ENCODE assay signal across 19 cellular contexts in genomic region chr14:49427117-49427516, GRCh38.
A peak's percentile ranks its signal among the peaks of the same experiment; 100 is the strongest.
DNase-seq lines count a peak whose midpoint lies in the region; ATAC-seq and TF ChIP-seq lines count a peak whose summit lies in the region.
"Had no signal": no experiment of that assay in that cellular context is flagged by ENCODE, and none has a peak within 500 bp of the region (broad histone marks: within the 10 kb centered on the region; RNA-seq: fewer than 3 reads in every experiment).

No MANE protein-coding gene starts in this region.

- H3K4me2 ChIP-seq in Karpas-422 (ENCODE audit: low read depth, low read length, poor library complexity, severe bottlenecking), result peak overlapping the region; percentile 5
- H3K4me2 ChIP-seq: BLaER1 treated with 17β-estradiol and CSF1 and Interleukin-3, amounts not matched to agents 10 nM and 100 nM; KMS-11 had no signal

- no peaks in the 10 kb centered on the region for H3K79me2 ChIP-seq in Karpas-422 (ENCODE audit: low read length)

- H4K20me1 ChIP-seq in Karpas-422 (ENCODE audit: insufficient read depth, low read depth, low read length), result no peaks in the 10 kb centered on the region
- H4K20me1 ChIP-seq: BLaER1 treated with 17β-estradiol and CSF1 and Interleukin-3, amounts not matched to agents 10 nM and 100 nM had no signal

- peak; percentile 71 for DNase-seq in Karpas-422
- peak; percentile 17 for DNase-seq in NCI-H69 (lab: John Stamatoyannopoulos, UW)
- peak; percentile 45 for DNase-seq in fibroblast of gingiva (ENCODE audit: low read depth)
- no peak for DNase-seq in omental fat pad (ENCODE audit: low spot score)
- DNase-seq in foreskin melanocyte, result no peak
- no peak for DNase-seq in NCI-H2081 treated with DMSO at 0.1 percent for 48 hours (lab: John Stamatoyannopoulos, UW)
- no peak for DNase-seq in effector CD4-positive, alpha-beta T cell
- DNase-seq: CD8-positive, alpha-beta memory T cell; H9; NCI-H1048; NCI-H1436; NCI-H1930; NCI-H345; NCI-H748 treated with DMSO at 0.1 percent for 48 hours; PC-3; SJCRH30 had no signal

- peak; percentile 82 for ATAC-seq in omental fat pad (ENCODE audit: low FRiP score)
- ATAC-seq: PC-3 had no signal

- no peaks in the 10 kb centered on the region for H3K9me3 ChIP-seq in Karpas-422 (ENCODE audit: low read length)
- H3K9me3 ChIP-seq: SJCRH30 had no signal

- TF ChIP-seq CTCF in omental fat pad (IDR thresholded peaks at IDR 0.05), result no peak

- no peak overlapping the region for H3K4me3 ChIP-seq in Karpas-422 (ENCODE audit: low read length)
- H3K4me3 ChIP-seq: BLaER1 treated with 17β-estradiol and CSF1 and Interleukin-3, amounts not matched to agents 10 nM and 100 nM; SJCRH30 had no signal

- no peak overlapping the region for H2AFZ ChIP-seq in Karpas-422 (ENCODE audit: low read length)

- no peak overlapping the region for H3K9ac ChIP-seq in Karpas-422 (ENCODE audit: low read length)
- H3K9ac ChIP-seq: BLaER1 treated with 17β-estradiol and CSF1 and Interleukin-3, amounts not matched to agents 10 nM and 100 nM; KMS-11 had no signal

- no peaks in the 10 kb centered on the region for H3K9me2 ChIP-seq in Karpas-422 (replicated peaks; ENCODE audit: insufficient read depth, low read length)

- H3K4me1 ChIP-seq in Karpas-422 (ENCODE audit: low read length), result peaks cover 8% of the 10 kb centered on the region
- H3K4me1 ChIP-seq: BLaER1 treated with 17β-estradiol and CSF1 and Interleukin-3, amounts not matched to agents 10 nM and 100 nM; SJCRH30 had no signal

- H3K36me3 ChIP-seq in Karpas-422 (ENCODE audit: insufficient read depth, low read length), result no peaks in the 10 kb centered on the region
- H3K36me3 ChIP-seq: BLaER1 treated with 17β-estradiol and CSF1 and Interleukin-3, amounts not matched to agents 10 nM and 100 nM; SJCRH30 had no signal

- H3K27ac ChIP-seq in Karpas-422 (ENCODE audit: low read length), result no peak overlapping the region
- H3K27ac ChIP-seq: BLaER1 treated with 17β-estradiol and CSF1 and Interleukin-3, amounts not matched to agents 10 nM and 100 nM; KMS-11; RWPE1; SJCRH30 had no signal

- no peaks in the 10 kb centered on the region for H3K27me3 ChIP-seq in Karpas-422 (ENCODE audit: low read length)
- H3K27me3 ChIP-seq: BLaER1 treated with 17β-estradiol and CSF1 and Interleukin-3, amounts not matched to agents 10 nM and 100 nM; SJCRH30 had no signal

Comparison
In these comparisons a context has a peak if more than half of its experiments do, and no peak if none do; other contexts are left out.
1. DNase-seq: peak in Karpas-422 (single experiment), NCI-H69 (single experiment) and fibroblast of gingiva (single experiment); none in omental fat pad (single experiment), foreskin melanocyte (single experiment), NCI-H2081 treated with DMSO at 0.1 percent for 48 hours (single experiment) and effector CD4-positive, alpha-beta T cell (single experiment).